Comparison of ENCODE assay signal across 14 cellular contexts in the genomic region with DNA sequence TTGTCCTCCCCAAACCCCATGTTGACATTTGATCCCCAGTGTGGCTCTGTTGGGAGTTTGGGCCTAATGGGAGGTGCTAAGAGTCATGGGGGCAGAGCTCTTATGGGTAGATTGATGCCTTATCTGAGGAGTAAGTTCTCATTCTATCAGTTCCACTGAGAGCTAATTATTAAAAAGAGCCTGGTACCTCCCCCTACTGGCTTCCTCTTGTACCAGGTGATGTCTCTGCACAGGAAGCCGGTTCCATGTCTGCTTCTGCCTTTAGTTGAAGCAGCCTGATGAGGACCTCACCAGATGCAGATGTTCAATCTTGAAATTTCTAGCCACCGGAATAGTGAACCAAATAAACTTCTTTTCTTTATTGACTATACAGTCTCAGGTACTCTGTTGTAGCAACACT. TPM values are rescaled to one million over a fixed set of nuclear protein-coding genes. Genes with fewer than 3 reads are reported as not detected.
A peak's percentile ranks its signal among the peaks of the same experiment; 100 is the strongest.
DNase-seq lines count a peak whose midpoint lies in the region; ATAC-seq, FAIRE-seq and TF ChIP-seq lines count a peak whose summit lies in the region.
"Had no signal": no experiment of that assay in that cellular context is flagged by ENCODE, and none has a peak within 500 bp of the region (broad histone marks: within the 10 kb centered on the region; RNA-seq: fewer than 3 reads in every experiment).

No MANE protein-coding gene starts in this region.

- H3K4me1 ChIP-seq in DND-41 (ENCODE audit: insufficient read depth, low read length) = no peaks in the 10 kb centered on the region
- H3K4me1 ChIP-seq: BLaER1, colonic mucosa had no signal

- no peak overlapping the region for H3K4me3 Mint-ChIP-seq in activated naive CD4-positive, alpha-beta T cell treated with anti-CD3 and anti-CD28 coated beads for 36 hours
- H3K4me3 Mint-ChIP-seq: memory B cell had no signal

- H3K36me3 ChIP-seq in DND-41 (ENCODE audit: insufficient read depth, low read length) = no peaks in the 10 kb centered on the region
- H3K36me3 ChIP-seq in bronchial epithelial cell (ENCODE audit: control insufficient read depth, insufficient read depth, low read length) = no peaks in the 10 kb centered on the region
- H3K36me3 ChIP-seq: BLaER1, colonic mucosa had no signal

- no peak overlapping the region for H3K27ac Mint-ChIP-seq in activated naive CD4-positive, alpha-beta T cell treated with anti-CD3 and anti-CD28 coated beads for 36 hours
- H3K27ac Mint-ChIP-seq: memory B cell had no signal

- no peaks in the 10 kb centered on the region for H3K27me3 Mint-ChIP-seq in activated naive CD4-positive, alpha-beta T cell treated with anti-CD3 and anti-CD28 coated beads for 36 hours (ENCODE audit: low read depth)
- H3K27me3 Mint-ChIP-seq: memory B cell had no signal

- H3K27ac ChIP-seq in DND-41 (ENCODE audit: low read length) = no peak overlapping the region
- H3K27ac ChIP-seq: BLaER1, colonic mucosa had no signal

- no peaks in the 10 kb centered on the region for H3K9me3 Mint-ChIP-seq in activated naive CD4-positive, alpha-beta T cell treated with anti-CD3 and anti-CD28 coated beads for 36 hours

- no peaks in the 10 kb centered on the region for H3K79me2 ChIP-seq in DND-41 (ENCODE audit: insufficient read depth, low read length)

- no peaks in the 10 kb centered on the region for H3K36me3 Mint-ChIP-seq in activated naive CD4-positive, alpha-beta T cell treated with anti-CD3 and anti-CD28 coated beads for 36 hours (ENCODE audit: low read depth)
- H3K36me3 Mint-ChIP-seq: memory B cell had no signal

- CTCF ChIA-PET in activated naive CD4-positive, alpha-beta T cell treated with anti-CD3 and anti-CD28 coated beads for 36 hours (lab: Charles Lee) = no interaction called here

- no peaks in the 10 kb centered on the region for H3K9me3 ChIP-seq in DND-41 (ENCODE audit: insufficient read depth, low read length, severe bottlenecking)
- H3K9me3 ChIP-seq: BLaER1, colonic mucosa had no signal

- peak; percentile 35 for TF ChIP-seq CTCF in DND-41 (IDR thresholded peaks at IDR 0.05; ENCODE audit: borderline replicate concordance, extremely low read depth, low read length, poor library complexity, severe bottlenecking)
- TF ChIP-seq CTCF in bronchial epithelial cell (IDR thresholded peaks at IDR 0.05; ENCODE audit: insufficient read depth, low read length, severe bottlenecking) = no peak

- H3K4me1 Mint-ChIP-seq in activated naive CD4-positive, alpha-beta T cell treated with anti-CD3 and anti-CD28 coated beads for 36 hours (ENCODE audit: low read depth) = no peaks in the 10 kb centered on the region
- H3K4me1 Mint-ChIP-seq: memory B cell had no signal

- DNase-seq in DND-41 (no peak), bronchial epithelial cell (ENCODE audit: low read depth) (peak; percentile 0), GM19238 (ENCODE audit: insufficient read length, low spot score) (no peak), inferior parietal cortex (ENCODE audit: extremely low spot score) (no peak)
- DNase-seq in activated naive CD4-positive, alpha-beta T cell treated with anti-CD3 and anti-CD28 coated beads for 36 hours = no peak
- DNase-seq: colonic mucosa, NCI-H146 had no signal

- no peak for ATAC-seq in DND-41 (ENCODE audit: insufficient read depth, low read depth)
- ATAC-seq in GM19397 (IDR thresholded peaks at IDR 0.05; ENCODE audit: unreplicated experiment) = peak; percentile 57
- peak; percentile 80 for ATAC-seq in HG03139 (IDR thresholded peaks at IDR 0.05; ENCODE audit: unreplicated experiment)
- ATAC-seq in HG03439 (IDR thresholded peaks at IDR 0.05; ENCODE audit: unreplicated experiment) = no peak

- no peak overlapping the region for H3K9ac ChIP-seq in DND-41 (ENCODE audit: low read depth, low read length)
- H3K9ac ChIP-seq: BLaER1 had no signal

- H3K4me3 ChIP-seq in DND-41 (ENCODE audit: low read depth in 1 of 2, low read length in 2 of 2) (no peak overlapping the region), bronchial epithelial cell (ENCODE audit: low read depth, low read length) (no peak overlapping the region)
- H3K4me3 ChIP-seq: BLaER1, colonic mucosa had no signal

- no peak for FAIRE-seq in bronchial epithelial cell (lab: Jason Lieb, UNC)
- FAIRE-seq: frontal cortex had no signal

- H3K27me3 ChIP-seq in DND-41 (ENCODE audit: insufficient read depth, low read length, poor library complexity) = no peaks in the 10 kb centered on the region
- no peaks in the 10 kb centered on the region for H3K27me3 ChIP-seq in bronchial epithelial cell (ENCODE audit: control insufficient read depth, insufficient read depth, low read length)
- H3K27me3 ChIP-seq: BLaER1, colonic mucosa had no signal

- intact Hi-C loops in activated naive CD4-positive, alpha-beta T cell treated with anti-CD3 and anti-CD28 coated beads for 36 hours (cut with micrococcal nuclease) = loop anchor here (5.0 kb wide), 1 partner anchor 1098 kb away; no protein-coding TSS in a partner anchor

- no peaks in the 10 kb centered on the region for H4K20me1 ChIP-seq in DND-41 (ENCODE audit: insufficient read depth, low read length)
- H4K20me1 ChIP-seq: BLaER1 had no signal

- H2AFZ ChIP-seq in DND-41 (ENCODE audit: low read depth, low read length) = no peak overlapping the region

- H3K4me2 ChIP-seq in DND-41 (ENCODE audit: insufficient read depth, low read length) = no peak overlapping the region
- H3K4me2 ChIP-seq: BLaER1 had no signal

RNA-seq across cellular contexts. Expression of a gene that starts 10.8 kb away (rescaled TPM):
- not detected in 2 replicates for total RNA-seq in bronchial epithelial cell
- not detected for total RNA-seq in activated naive CD4-positive, alpha-beta T cell treated with anti-CD3 and anti-CD28 coated beads for 36 hours
- total RNA-seq: RPMI7951 had no signal

Comparison
In these comparisons a context has a peak if more than half of its experiments do, and no peak if none do; other contexts are left out.
1. ATAC-seq: peak in GM19397 (single experiment) and HG03139 (single experiment); none in DND-41 (single experiment) and HG03439 (single experiment).